Comparison of ENCODE assay signal across 2 cellular contexts in genomic region chr17:3798273-3799180, GRCh38.
TF ChIP-seq lines count a peak whose summit lies in the region.

No MANE protein-coding gene starts in this region.

TF ChIP-seq in IMR-90, 13 proteins besides CTCF, POLR2A, EP300 and RAD21:
- TF ChIP-seq SMC3 (IDR thresholded peaks at IDR 0.05; ENCODE audit: low read depth, low read length), result no peak
- no peak for TF ChIP-seq RCOR1 (IDR thresholded peaks at IDR 0.05; ENCODE audit: insufficient replicate concordance, low read length)
- TF ChIP-seq RFX5 (IDR thresholded peaks at IDR 0.05; ENCODE audit: low read depth, low read length), result no peak
- no peak for TF ChIP-seq MXI1 (IDR thresholded peaks at IDR 0.05; ENCODE audit: borderline replicate concordance, low read depth, low read length)
- TF ChIP-seq CHD1 (IDR thresholded peaks at IDR 0.05; ENCODE audit: low read depth, low read length), result no peak
- TF ChIP-seq CEBPB (IDR thresholded peaks at IDR 0.05; ENCODE audit: low read depth, low read length), result no peak
- TF ChIP-seq NFE2L2 (IDR thresholded peaks at IDR 0.05; ENCODE audit: low read depth, low read length), result no peak
- TF ChIP-seq MAZ (IDR thresholded peaks at IDR 0.05; ENCODE audit: borderline replicate concordance, low read depth, low read length), result no peak
- TF ChIP-seq FOS (IDR thresholded peaks at IDR 0.05; ENCODE audit: low read depth, low read length), result no peak
- TF ChIP-seq ELK1 (IDR thresholded peaks at IDR 0.05; ENCODE audit: borderline replicate concordance, low read depth, low read length), result no peak
TF ChIP-seq in IMR-90: peak in this region for 0.

TF ChIP-seq in H1, 55 proteins besides CTCF, POLR2A, EP300 and RAD21:
- TF ChIP-seq EZH2 (IDR thresholded peaks at IDR 0.05; ENCODE audit: low read depth, low read length, severe bottlenecking) (no peak), SP1 (IDR thresholded peaks at IDR 0.05; ENCODE audit: low read depth, low read length) (no peak), KDM1A (IDR thresholded peaks at IDR 0.05; ENCODE audit: borderline replicate concordance, low read length) (no peak), KDM5A (IDR thresholded peaks at IDR 0.05; ENCODE audit: low read length) (no peak), SAP30 (IDR thresholded peaks at IDR 0.05; ENCODE audit: insufficient read depth, insufficient replicate concordance, low read length) (no peak), HDAC2 (IDR thresholded peaks at IDR 0.05; ENCODE audit: borderline replicate concordance in 1 of 2, low read depth in 2 of 2, low read length in 2 of 2) (no peak), MAX (IDR thresholded peaks at IDR 0.05) (no peak), SP2 (IDR thresholded peaks at IDR 0.05; ENCODE audit: low read length) (no peak), CHD1 (IDR thresholded peaks at IDR 0.05; ENCODE audit: low read depth, low read length) (no peak), SUZ12 (IDR thresholded peaks at IDR 0.05; ENCODE audit: low read length) (no peak), NRF1 (IDR thresholded peaks at IDR 0.05; ENCODE audit: low read depth, low read length) (no peak), SIRT6 (IDR thresholded peaks at IDR 0.05; ENCODE audit: low read length) (no peak), RBBP5 (IDR thresholded peaks at IDR 0.05; ENCODE audit: borderline replicate concordance, low read depth, low read length) (no peak), USF2 (IDR thresholded peaks at IDR 0.05; ENCODE audit: low read length) (no peak), RNF2 (IDR thresholded peaks at IDR 0.05; ENCODE audit: borderline replicate concordance, low read depth, low read length, missing control alignments, poor library complexity, severe bottlenecking) (no peak), POLR2AphosphoS5 (IDR thresholded peaks at IDR 0.05; ENCODE audit: low read depth, low read length) (no peak)
